Comparison of ENCODE assay signal across 28 cellular contexts in the genomic region with DNA sequence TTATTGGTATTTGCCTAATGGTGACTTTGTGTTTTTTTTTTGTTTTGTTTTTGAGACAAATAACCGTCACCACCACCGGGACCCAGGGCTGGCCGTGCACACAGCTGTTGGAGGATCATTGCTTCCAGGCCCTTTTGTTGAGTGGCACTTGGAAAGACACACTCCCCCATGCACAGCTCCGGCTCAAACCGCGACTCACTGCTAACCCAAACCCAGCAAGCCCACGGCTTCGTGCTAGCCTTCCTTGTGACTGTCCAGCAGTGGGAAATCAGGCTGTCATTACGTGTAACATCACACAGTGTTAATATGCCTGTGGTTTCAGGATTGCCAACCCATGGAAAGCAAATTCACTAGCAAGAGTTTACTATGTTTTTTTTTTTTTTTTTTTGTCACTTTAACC. TPM values are rescaled to one million over a fixed set of nuclear protein-coding genes. Genes with fewer than 3 reads are reported as not detected.
DNase-seq lines count a peak whose midpoint lies in the region; ATAC-seq and TF ChIP-seq lines count a peak whose summit lies in the region.
"Had no signal": no experiment of that assay in that cellular context is flagged by ENCODE, and none has a peak within 500 bp of the region (broad histone marks: within the 10 kb centered on the region; RNA-seq: fewer than 3 reads in every experiment).

No MANE protein-coding gene starts in this region.

- no peak for DNase-seq in activated CD4-positive, alpha-beta T cell treated with anti-CD3 and anti-CD28 coated beads, Interleukin-2, amount 10 ng/mL, durations not matched to agents 7 days and 5 days
- no peak for DNase-seq in activated CD4-positive, alpha-beta T cell treated with anti-CD3 and anti-CD28 coated beads for 36 hours
- DNase-seq in LHCN-M2 (ENCODE audit: low read depth) (peak; percentile 19), body of pancreas (peak in 3 of 4 donors; percentile 10 to 28 (median 18)), WERI-Rb-1 (no peak), nephron progenitor cell (no peak)
- DNase-seq: AML-193; amniotic stem cell; brain microvascular endothelial cell; H9; lower lobe of right lung; midbrain; MV-4-11; naive thymus-derived CD8-positive, alpha-beta T cell; NCI-H146; NCI-H2171 treated with DMSO at 0.1 percent for 48 hours; NCI-H524 treated with DMSO at 0.1 percent for 48 hours; NK-92 treated with Interleukin-12 subunit alpha and Interleukin-12 subunit beta, amount 100 ng/mL, for 24 hours; stimulated activated CD4-positive, alpha-beta T cell treated with anti-CD3 and anti-CD28 coated beads, Interleukin-4, amount 100 ng/mL, for 1 hour; T-helper 1 cell had no signal

- H3K27me3 ChIP-seq in BLaER1 treated with 17β-estradiol and CSF1 and Interleukin-3, amounts not matched to agents 10 nM and 100 nM = no peaks in the 10 kb centered on the region
- H3K27me3 ChIP-seq in body of pancreas (no peaks in the 10 kb centered on the region), WERI-Rb-1 (ENCODE audit: insufficient read depth, low read depth, severe bottlenecking) (no peaks in the 10 kb centered on the region)
- H3K27me3 ChIP-seq: brain microvascular endothelial cell, gastroesophageal sphincter, sigmoid colon, tibial nerve had no signal

- H3K9ac ChIP-seq in BLaER1 treated with 17β-estradiol and CSF1 and Interleukin-3, amounts not matched to agents 10 nM and 100 nM = peak overlapping the region in 2 of 11 experiments; percentile 16 to 48; a peak in 2 of 22 replicates

- peaks cover 19 to 86% (median 41%) of the 10 kb centered on the region in 11 experiments for H4K20me1 ChIP-seq in BLaER1 treated with 17β-estradiol and CSF1 and Interleukin-3, amounts not matched to agents 10 nM and 100 nM

- H3K27me3 Mint-ChIP-seq in activated CD4-positive, alpha-beta T cell treated with anti-CD3 and anti-CD28 coated beads, Interleukin-2, amount 10 ng/mL, durations not matched to agents 7 days and 5 days = no peaks in the 10 kb centered on the region
- no peaks in the 10 kb centered on the region for H3K27me3 Mint-ChIP-seq in activated CD4-positive, alpha-beta T cell treated with anti-CD3 and anti-CD28 coated beads for 36 hours
- no peaks in the 10 kb centered on the region for H3K27me3 Mint-ChIP-seq in nephron progenitor cell (ENCODE audit: low read depth, poor library complexity)
- H3K27me3 Mint-ChIP-seq: naive thymus-derived CD8-positive, alpha-beta T cell had no signal

- H3K4me1 ChIP-seq in BLaER1 treated with 17β-estradiol and CSF1 and Interleukin-3, amounts not matched to agents 10 nM and 100 nM = peaks cover 47 to 69% (median 61%) of the 10 kb centered on the region in 10 experiments
- peaks cover 23% of the 10 kb centered on the region for H3K4me1 ChIP-seq in body of pancreas
- H3K4me1 ChIP-seq: gastroesophageal sphincter, lower lobe of right lung, sigmoid colon, tibial nerve had no signal

- H3K4me2 ChIP-seq in BLaER1 treated with 17β-estradiol and CSF1 and Interleukin-3, amounts not matched to agents 10 nM and 100 nM = peak overlapping the region in 9 of 11 experiments; percentile 38 to 80 (median 71); a peak in 12 of 22 replicates

- H3K36me3 Mint-ChIP-seq in activated CD4-positive, alpha-beta T cell treated with anti-CD3 and anti-CD28 coated beads, Interleukin-2, amount 10 ng/mL, durations not matched to agents 7 days and 5 days (ENCODE audit: low read depth) = peaks cover 25% of the 10 kb centered on the region
- peaks cover 36% of the 10 kb centered on the region for H3K36me3 Mint-ChIP-seq in activated CD4-positive, alpha-beta T cell treated with anti-CD3 and anti-CD28 coated beads for 36 hours (ENCODE audit: low read depth)
- peaks cover 45% of the 10 kb centered on the region for H3K36me3 Mint-ChIP-seq in nephron progenitor cell (ENCODE audit: low read depth)

- H3K9me3 ChIP-seq in BLaER1 treated with 17β-estradiol and CSF1 and Interleukin-3, amounts not matched to agents 10 nM and 100 nM (replicated peaks in 1 of 11) = no peaks in the 10 kb centered on the region
- no peaks in the 10 kb centered on the region for H3K9me3 ChIP-seq in body of pancreas
- no peaks in the 10 kb centered on the region for H3K9me3 ChIP-seq in WERI-Rb-1 (ENCODE audit: severe bottlenecking)
- H3K9me3 ChIP-seq: gastroesophageal sphincter, lower lobe of right lung, prostate gland, sigmoid colon had no signal

- peaks cover 37 to 58% (median 50%) of the 10 kb centered on the region in 11 experiments for H3K36me3 ChIP-seq in BLaER1 treated with 17β-estradiol and CSF1 and Interleukin-3, amounts not matched to agents 10 nM and 100 nM
- H3K36me3 ChIP-seq in body of pancreas (replicated peaks in 1 of 2; ENCODE audit: insufficient read depth in 1 of 2, low read depth in 2 of 2) = peaks cover 0 to 15% of the 10 kb centered on the region in 2 donors
- peaks cover 19% of the 10 kb centered on the region for H3K36me3 ChIP-seq in WERI-Rb-1

- peak in 1 of 3 donors; percentile 1 for TF ChIP-seq POLR2A in body of pancreas (IDR thresholded peaks at IDR 0.05)

- intact Hi-C loops in activated CD4-positive, alpha-beta T cell treated with anti-CD3 and anti-CD28 coated beads for 36 hours (cut with DNase I, micrococcal nuclease) = no loop called here
- intact Hi-C loops in body of pancreas (cut with DNase I) = no loop called here

- H3K27ac ChIP-seq in BLaER1 treated with 17β-estradiol and CSF1 and Interleukin-3, amounts not matched to agents 10 nM and 100 nM = peak overlapping the region in 2 of 11 experiments; percentile 52; a peak in 2 of 22 replicates
- H3K27ac ChIP-seq in body of pancreas = peak overlapping the region in 1 of 4 donors; percentile 30
- no peak overlapping the region for H3K27ac ChIP-seq in WERI-Rb-1
- H3K27ac ChIP-seq: brain microvascular endothelial cell, gastroesophageal sphincter, lower lobe of right lung, prostate gland, sigmoid colon, SK-N-MC, tibial nerve had no signal

- POLR2A ChIA-PET in activated CD4-positive, alpha-beta T cell treated with anti-CD3 and anti-CD28 coated beads, Interleukin-2, amount 10 ng/mL, durations not matched to agents 7 days and 5 days (lab: Charles Lee) = no interaction called here
- POLR2A ChIA-PET in activated CD4-positive, alpha-beta T cell treated with anti-CD3 and anti-CD28 coated beads for 36 hours (lab: Charles Lee) = no interaction called here

- H3K4me3 ChIP-seq in BLaER1 treated with 17β-estradiol and CSF1 and Interleukin-3, amounts not matched to agents 10 nM and 100 nM = no peak overlapping the region
- H3K4me3 ChIP-seq in body of pancreas (no peak overlapping the region), WERI-Rb-1 (ENCODE audit: low read depth, low read length) (no peak overlapping the region)
- H3K4me3 ChIP-seq: gastroesophageal sphincter, lower lobe of right lung, prostate gland, sigmoid colon, SK-N-MC, tibial nerve had no signal

- CTCF ChIA-PET in activated CD4-positive, alpha-beta T cell treated with anti-CD3 and anti-CD28 coated beads, Interleukin-2, amount 10 ng/mL, durations not matched to agents 7 days and 5 days (lab: Charles Lee) = interaction anchor here (1.4 kb wide), 1 partner anchor 19 kb away, joined by 4 read pairs; no protein-coding TSS in a partner anchor
- CTCF ChIA-PET in activated CD4-positive, alpha-beta T cell treated with anti-CD3 and anti-CD28 coated beads for 36 hours (lab: Charles Lee) = interaction anchor here (0.6 to 0.7 kb wide), 2 partner anchors 14 to 22 kb away, joined by 3 read pairs; no protein-coding TSS in a partner anchor

- 90 to 94% methylated on average over 9 of the region's 9 CpGs for WGBS in body of pancreas, 2 donors

- no peak for ATAC-seq in activated CD4-positive, alpha-beta T cell treated with anti-CD3 and anti-CD28 coated beads for 36 hours
- ATAC-seq in body of pancreas (peak; percentile 8), HG03139 (IDR thresholded peaks at IDR 0.05; ENCODE audit: unreplicated experiment) (no peak)
- ATAC-seq: activated CD4-positive, CD25-positive, alpha-beta regulatory T cell treated with anti-CD3 and anti-CD28 coated beads, Interleukin-2, amount 50 U/mL, for 24 hours; gastroesophageal sphincter; lower lobe of right lung had no signal

- H3K4me3 Mint-ChIP-seq in activated CD4-positive, alpha-beta T cell treated with anti-CD3 and anti-CD28 coated beads, Interleukin-2, amount 10 ng/mL, durations not matched to agents 7 days and 5 days = no peak overlapping the region
- H3K4me3 Mint-ChIP-seq in activated CD4-positive, alpha-beta T cell treated with anti-CD3 and anti-CD28 coated beads for 36 hours = no peak overlapping the region
- H3K4me3 Mint-ChIP-seq in nephron progenitor cell = no peak overlapping the region
- H3K4me3 Mint-ChIP-seq: H9 had no signal

- TF ChIP-seq CTCF in body of pancreas (IDR thresholded peaks at IDR 0.05) (no peak), WERI-Rb-1 (IDR thresholded peaks at IDR 0.05; ENCODE audit: low read depth, low read length) (no peak), nephron progenitor cell (IDR thresholded peaks at IDR 0.05) (no peak)

- no peaks in the 10 kb centered on the region for H3K9me3 Mint-ChIP-seq in activated CD4-positive, alpha-beta T cell treated with anti-CD3 and anti-CD28 coated beads, Interleukin-2, amount 10 ng/mL, durations not matched to agents 7 days and 5 days
- H3K9me3 Mint-ChIP-seq in activated CD4-positive, alpha-beta T cell treated with anti-CD3 and anti-CD28 coated beads for 36 hours (ENCODE audit: low read depth) = no peaks in the 10 kb centered on the region
- H3K9me3 Mint-ChIP-seq in nephron progenitor cell = no peaks in the 10 kb centered on the region
- H3K9me3 Mint-ChIP-seq: naive thymus-derived CD8-positive, alpha-beta T cell had no signal

- peak overlapping the region; percentile 83 for H3K27ac Mint-ChIP-seq in activated CD4-positive, alpha-beta T cell treated with anti-CD3 and anti-CD28 coated beads, Interleukin-2, amount 10 ng/mL, durations not matched to agents 7 days and 5 days
- no peak overlapping the region for H3K27ac Mint-ChIP-seq in activated CD4-positive, alpha-beta T cell treated with anti-CD3 and anti-CD28 coated beads for 36 hours
- no peak overlapping the region for H3K27ac Mint-ChIP-seq in nephron progenitor cell
- H3K27ac Mint-ChIP-seq: H9 had no signal

- H3K4me1 Mint-ChIP-seq in activated CD4-positive, alpha-beta T cell treated with anti-CD3 and anti-CD28 coated beads, Interleukin-2, amount 10 ng/mL, durations not matched to agents 7 days and 5 days = peaks cover 24% of the 10 kb centered on the region
- peaks cover 24% of the 10 kb centered on the region for H3K4me1 Mint-ChIP-seq in activated CD4-positive, alpha-beta T cell treated with anti-CD3 and anti-CD28 coated beads for 36 hours
- H3K4me1 Mint-ChIP-seq in nephron progenitor cell = peaks cover 11% of the 10 kb centered on the region

RNA-seq across cellular contexts. Expression of gene BNIP3, which starts 17.4 kb away (rescaled TPM):
- 10 to 100 TPM; 59.0 to 62.2 TPM for total RNA-seq in activated CD4-positive, alpha-beta T cell treated with anti-CD3 and anti-CD28 coated beads, Interleukin-2, amount 10 ng/mL, durations not matched to agents 7 days and 5 days
- 100 to 1,000 TPM; 200 to 256 TPM for total RNA-seq in activated CD4-positive, alpha-beta T cell treated with anti-CD3 and anti-CD28 coated beads for 36 hours
- total RNA-seq in LHCN-M2 (2014; rRNA removed) = 425 and 456 TPM in 2 replicates
- polyA plus RNA-seq in LHCN-M2 (2012) = 123 TPM
- total RNA-seq in body of pancreas = 100 to 1,000 TPM; 147 to 158 TPM

Comparison
In these comparisons a context has a peak if more than half of its experiments do, and no peak if none do; other contexts are left out.
1. DNase-seq: peak in LHCN-M2 (single experiment) and body of pancreas (3 of 4); none in activated CD4-positive, alpha-beta T cell treated with anti-CD3 and anti-CD28 coated beads, Interleukin-2, amount 10 ng/mL, durations not matched to agents 7 days and 5 days (single experiment), activated CD4-positive, alpha-beta T cell treated with anti-CD3 and anti-CD28 coated beads for 36 hours (single experiment), WERI-Rb-1 (single experiment) and nephron progenitor cell (single experiment).